Comparison of ENCODE assay signal across 8 cellular contexts in the genomic region with DNA sequence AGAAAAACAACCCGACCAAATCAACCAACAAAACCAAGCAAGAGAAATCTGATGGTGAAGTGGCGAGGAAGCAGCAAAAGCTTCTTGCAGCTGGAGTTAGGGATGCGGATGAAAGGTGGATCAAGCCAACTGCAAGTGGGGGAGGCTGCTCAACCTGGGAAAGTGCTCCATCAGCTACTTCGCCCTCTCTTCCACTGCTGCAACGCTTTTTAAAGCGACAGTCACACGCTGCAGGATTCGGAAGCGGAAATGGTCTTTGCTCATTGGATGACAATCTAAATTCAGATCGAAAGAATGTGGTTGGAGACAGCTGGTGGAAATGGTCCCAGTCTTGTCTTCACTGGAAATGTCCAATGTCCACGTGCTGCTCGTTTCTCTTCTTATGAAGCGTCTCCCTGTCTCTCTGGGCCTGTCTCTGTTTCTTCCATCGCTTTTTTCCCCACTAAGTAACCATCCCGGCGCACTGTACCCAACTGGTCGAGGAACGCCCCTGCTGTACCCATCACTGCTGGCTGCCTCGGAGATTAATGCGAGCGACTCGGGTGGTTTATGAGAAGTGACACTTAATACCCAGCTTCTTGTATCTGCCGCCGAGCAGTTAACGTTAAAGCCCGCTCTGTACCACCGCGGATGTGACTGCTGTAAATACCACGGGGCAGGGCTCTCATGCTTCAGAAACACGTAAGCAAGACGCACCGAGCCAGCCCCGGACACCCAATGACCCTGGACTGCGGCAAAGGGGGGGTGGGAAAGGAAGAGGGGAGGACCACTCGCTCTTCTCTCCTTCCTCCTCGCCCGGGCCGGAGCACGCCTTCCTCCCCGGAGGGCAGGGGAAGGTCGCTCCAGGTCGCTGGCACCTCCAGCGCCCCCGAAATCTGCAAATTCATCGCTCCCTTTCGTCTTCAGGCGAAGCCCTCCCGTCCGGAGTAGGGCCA. TPM values are rescaled to one million over a fixed set of nuclear protein-coding genes. Genes with fewer than 3 reads are reported as not detected.
DNase-seq lines count a peak whose midpoint lies in the region; ATAC-seq, FAIRE-seq and TF ChIP-seq lines count a peak whose summit lies in the region.

No MANE protein-coding gene starts in this region.

- peaks cover 20% of the 10 kb centered on the region for H4K20me1 ChIP-seq in BLaER1

- TF ChIP-seq POLR2A in esophagus muscularis mucosa (IDR thresholded peaks at IDR 0.05; ENCODE audit: low read depth), result no peak
- no peak for TF ChIP-seq POLR2A in H54 (IDR thresholded peaks at IDR 0.05; ENCODE audit: low read depth, low read length)

- H3K27ac ChIP-seq in BLaER1 (peak overlapping the region; percentile 97), esophagus muscularis mucosa (replicated peaks in 1 of 4) (peak overlapping the region; percentile 48 to 63 (median 58))

- peak overlapping the region; percentile 80 for H3K4me3 ChIP-seq in BLaER1
- peak overlapping the region; percentile 60 to 77 (median 66) for H3K4me3 ChIP-seq in esophagus muscularis mucosa
- peak overlapping the region; percentile 68 for H3K4me3 ChIP-seq in neuron (ENCODE audit: low read length)

- H3K4me3 Mint-ChIP-seq in HFFc6, result peak overlapping the region; percentile 88
- H3K4me3 Mint-ChIP-seq in activated CD8-positive, alpha-beta T cell treated with anti-CD3 and anti-CD28 coated beads for 36 hours, result peak overlapping the region; percentile 84

- TF ChIP-seq EP300 in esophagus muscularis mucosa (IDR thresholded peaks at IDR 0.05), result no peak

- no peak for DNase-seq in HFFc6
- DNase-seq in activated CD8-positive, alpha-beta T cell treated with anti-CD3 and anti-CD28 coated beads for 36 hours, result peak; percentile 77
- no peak for DNase-seq in esophagus muscularis mucosa (ENCODE audit: extremely low spot score)
- no peak for DNase-seq in H54 (ENCODE audit: insufficient read length, low spot score)

- H3K9me3 Mint-ChIP-seq in HFFc6, result no peaks in the 10 kb centered on the region; the same call in 1 of the 2 replicates
- no peaks in the 10 kb centered on the region for H3K9me3 Mint-ChIP-seq in activated CD8-positive, alpha-beta T cell treated with anti-CD3 and anti-CD28 coated beads for 36 hours

- H2AFZ ChIP-seq in neuron (ENCODE audit: low read depth, low read length), result peak overlapping the region; percentile 86

- peak overlapping the region; percentile 90 for H3K4me2 ChIP-seq in BLaER1

- peaks cover 39% of the 10 kb centered on the region for H3K27me3 Mint-ChIP-seq in HFFc6 (ENCODE audit: insufficient read depth)
- H3K27me3 Mint-ChIP-seq in activated CD8-positive, alpha-beta T cell treated with anti-CD3 and anti-CD28 coated beads for 36 hours, result peaks cover 35% of the 10 kb centered on the region

- POLR2A ChIA-PET in activated CD8-positive, alpha-beta T cell treated with anti-CD3 and anti-CD28 coated beads for 36 hours (lab: Charles Lee), result interaction anchor here (0.7 to 1.5 kb wide), 3 partner anchors 18 to 93 kb away, joined by 3 to 9 read pairs (median 3); partner anchors contain the start of gene MICU2

- H3K27ac Mint-ChIP-seq in HFFc6, result no peak overlapping the region
- H3K27ac Mint-ChIP-seq in activated CD8-positive, alpha-beta T cell treated with anti-CD3 and anti-CD28 coated beads for 36 hours, result peak overlapping the region; percentile 79

- H3K4me1 ChIP-seq in BLaER1 (peaks cover 14% of the 10 kb centered on the region), esophagus muscularis mucosa (peaks cover 30 to 55% (median 47%) of the 10 kb centered on the region in 4 donors), neuron (ENCODE audit: insufficient read depth, low read length) (peaks cover 33% of the 10 kb centered on the region)

- whole genome bisulfite sequencing in esophagus muscularis mucosa, result 11% methylated on average over 38 of the region's 49 CpGs

- TF ChIP-seq CTCF in HFFc6 (IDR thresholded peaks at IDR 0.05) (no peak), esophagus muscularis mucosa (IDR thresholded peaks at IDR 0.05) (no peak)
- no peak for TF ChIP-seq CTCF in activated CD8-positive, alpha-beta T cell treated with anti-CD3 and anti-CD28 coated beads for 36 hours (IDR thresholded peaks at IDR 0.05)

- ATAC-seq in activated CD8-positive, alpha-beta T cell treated with anti-CD3 and anti-CD28 coated beads for 36 hours, result peak; percentile 44
- ATAC-seq in HG03135 (IDR thresholded peaks at IDR 0.05; ENCODE audit: unreplicated experiment), result no peak
- ATAC-seq in HG03442 (IDR thresholded peaks at IDR 0.05; ENCODE audit: unreplicated experiment), result no peak

- no peaks in the 10 kb centered on the region; the same call in 1 of the 2 replicates for H3K9me3 ChIP-seq in BLaER1
- no peaks in the 10 kb centered on the region for H3K9me3 ChIP-seq in esophagus muscularis mucosa
- H3K9me3 ChIP-seq in neuron (ENCODE audit: low read length), result no peaks in the 10 kb centered on the region

- intact Hi-C loops in activated CD8-positive, alpha-beta T cell treated with anti-CD3 and anti-CD28 coated beads for 36 hours (cut with micrococcal nuclease), result no loop called here
- intact Hi-C loops in esophagus muscularis mucosa (cut with DNase I), result no loop called here

- FAIRE-seq in H54 (lab: Jason Lieb, UNC), result no peak

- peaks cover 22% of the 10 kb centered on the region for H3K4me1 Mint-ChIP-seq in HFFc6 (ENCODE audit: low read depth)
- H3K4me1 Mint-ChIP-seq in activated CD8-positive, alpha-beta T cell treated with anti-CD3 and anti-CD28 coated beads for 36 hours (ENCODE audit: low read depth), result peaks cover 29% of the 10 kb centered on the region

- CTCF ChIA-PET in activated CD8-positive, alpha-beta T cell treated with anti-CD3 and anti-CD28 coated beads for 36 hours (lab: Charles Lee), result interaction anchor here (1.6 to 3.6 kb wide), 3 partner anchors 9 to 31 kb away, joined by 4 to 20 read pairs (median 7); no protein-coding TSS in a partner anchor

- peak overlapping the region; percentile 97 for H3K9ac ChIP-seq in BLaER1

- H3K36me3 Mint-ChIP-seq in HFFc6 (ENCODE audit: low read depth), result no peaks in the 10 kb centered on the region
- no peaks in the 10 kb centered on the region for H3K36me3 Mint-ChIP-seq in activated CD8-positive, alpha-beta T cell treated with anti-CD3 and anti-CD28 coated beads for 36 hours (ENCODE audit: low read depth)

- H3K36me3 ChIP-seq in BLaER1 (0 out of 2 replicates have a peak, but pooled peaks cover 3% of the 10 kb centered on the region), esophagus muscularis mucosa (no peaks in the 10 kb centered on the region), neuron (ENCODE audit: insufficient read depth, low read length) (no peaks in the 10 kb centered on the region)

- no peaks in the 10 kb centered on the region for H3K27me3 ChIP-seq in BLaER1
- peaks cover 0 to 84% (median 19%) of the 10 kb centered on the region in 4 donors for H3K27me3 ChIP-seq in esophagus muscularis mucosa
- peaks cover 22% of the 10 kb centered on the region for H3K27me3 ChIP-seq in neuron (ENCODE audit: insufficient read depth, low read length)

RNA-seq across cellular contexts. Expression of gene FGF9, which starts 1.9 kb away (rescaled TPM):
- not detected for total RNA-seq in HFFc6 (2021; fragmentation: NEBNext Ultra II Directional; extraction: Animal tissue kit (Norgen Biotek cat#: 25700))
- total RNA-seq in activated CD8-positive, alpha-beta T cell treated with anti-CD3 and anti-CD28 coated beads for 36 hours, result under 1 TPM; 0.11 to 0.45 TPM
- 1 to 10 TPM in 3 of 4 donors, under 1 TPM in 1; 0.50 to 1.9 (median 1.5) TPM for total RNA-seq in esophagus muscularis mucosa
